ENCODE assay signal across 8 cellular contexts in the genomic region with DNA sequence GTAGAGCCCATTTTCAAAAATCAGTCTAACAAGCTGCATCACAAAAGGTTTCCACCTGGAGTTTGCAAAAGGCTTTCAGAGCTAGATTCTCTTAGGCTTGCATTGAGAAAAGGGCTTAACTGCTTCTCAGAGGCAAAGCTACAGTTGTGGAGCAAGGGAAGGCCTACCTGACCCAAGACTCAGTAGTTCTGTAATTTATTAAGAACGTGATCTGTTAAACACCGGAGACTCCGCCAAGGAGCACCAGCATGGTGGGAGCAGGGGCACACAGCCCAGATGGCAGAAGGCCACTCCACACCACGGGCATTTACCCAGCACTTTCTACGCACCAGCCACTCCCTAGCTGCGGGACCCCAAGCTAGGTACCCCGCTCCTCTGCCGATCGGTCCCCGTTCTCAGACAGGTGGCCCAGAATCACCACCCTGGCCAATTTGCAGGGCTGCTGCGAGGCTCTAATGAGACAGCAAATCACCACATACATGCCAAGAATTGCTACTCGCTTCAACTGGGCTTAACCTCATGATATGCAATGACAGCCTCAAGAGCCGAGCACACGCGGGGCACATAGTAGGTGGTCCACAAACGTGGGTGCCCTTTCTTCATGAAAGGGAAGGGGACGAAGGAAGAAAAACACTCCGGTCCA. TPM values are rescaled to one million over a fixed set of nuclear protein-coding genes. Genes with fewer than 3 reads are reported as not detected.
DNase-seq lines count a peak whose midpoint lies in the region; ATAC-seq and TF ChIP-seq lines count a peak whose summit lies in the region.

No MANE protein-coding gene starts in this region.

- ATAC-seq in lung (ENCODE audit: insufficient read depth, low FRiP score) (no peak), HG03025 (IDR thresholded peaks at IDR 0.05; ENCODE audit: low FRiP score, unreplicated experiment) (no peak)

- H3K27ac ChIP-seq in MM.1S (ENCODE audit: low read length), result no peak overlapping the region
- H3K27ac ChIP-seq in breast epithelium, result peak overlapping the region; percentile 95 to 100
- peak overlapping the region; percentile 94 to 98 for H3K27ac ChIP-seq in lung (ENCODE audit: low read depth in 1 of 2, low read length in 1 of 2)

- H3K27me3 ChIP-seq in MM.1S (replicated peaks; ENCODE audit: insufficient read depth, low read length), result no peaks in the 10 kb centered on the region
- H3K27me3 ChIP-seq in breast epithelium, result no peaks in the 10 kb centered on the region
- H3K27me3 ChIP-seq in lung (ENCODE audit: control insufficient read depth, insufficient read depth), result no peaks in the 10 kb centered on the region

- peak overlapping the region; percentile 62 for H3K27ac Mint-ChIP-seq in type B pancreatic cell

- H3K27me3 Mint-ChIP-seq in type B pancreatic cell, result no peaks in the 10 kb centered on the region

- TF ChIP-seq POLR2A in breast epithelium (IDR thresholded peaks at IDR 0.05), result no peak

- H3K9me2 ChIP-seq in MM.1S (replicated peaks; ENCODE audit: insufficient read depth, low read length), result no peaks in the 10 kb centered on the region

- WGBS in lung, 2 donors, result 36 to 37% methylated on average over 18 of the region's 18 CpGs

- peak overlapping the region; percentile 68 for H3K4me2 ChIP-seq in MM.1S (ENCODE audit: low read depth, low read length)

- DNase-seq in Caki2 (ENCODE audit: low read depth), result peak; percentile 8
- no peak for DNase-seq in MM.1S
- no peak for DNase-seq in breast epithelium (ENCODE audit: low spot score in 2 of 2)
- DNase-seq in lung (ENCODE audit: low spot score), result no peak
- DNase-seq in type B pancreatic cell (ENCODE audit: extremely low spot score, unreplicated experiment), result no peak
- no peak for DNase-seq in GM03348 (ENCODE audit: low spot score)
- no peak for DNase-seq in SIG-M5 (lab: John Stamatoyannopoulos, UW)

- no peaks in the 10 kb centered on the region for H3F3A ChIP-seq in MM.1S (ENCODE audit: insufficient read depth, low read length)

- H4K20me1 ChIP-seq in MM.1S (ENCODE audit: insufficient read depth, low read length), result no peaks in the 10 kb centered on the region

- peak overlapping the region; percentile 72 for H3K4me3 ChIP-seq in MM.1S (ENCODE audit: low read length)
- H3K4me3 ChIP-seq in breast epithelium, result peak overlapping the region; percentile 70 to 91 (median 79)
- peak overlapping the region; percentile 79 for H3K4me3 ChIP-seq in lung

- peaks cover 30% of the 10 kb centered on the region for H3K79me2 ChIP-seq in MM.1S (ENCODE audit: low read length)

- no peaks in the 10 kb centered on the region for H3K36me3 Mint-ChIP-seq in type B pancreatic cell

- peaks cover 12% of the 10 kb centered on the region for H3K4me1 Mint-ChIP-seq in type B pancreatic cell (ENCODE audit: unreplicated experiment)

- in situ Hi-C loops in Caki2 (cut with HindIII; ENCODE audit: low pct_unique_long_range_greater_than_20kb, low sequenced_read_pairs), result no loop called here

- H3K4me1 ChIP-seq in MM.1S (ENCODE audit: low read length) (0 out of 2 replicates have a peak, but pooled peaks cover 4% of the 10 kb centered on the region), breast epithelium (peaks cover 0 to 12% of the 10 kb centered on the region in 2 donors), lung (ENCODE audit: control insufficient read depth in 2 of 2, insufficient read depth in 2 of 2, low read length in 2 of 2) (peaks cover 0 to 5% of the 10 kb centered on the region in 2 donors)

- H3K36me3 ChIP-seq in MM.1S (replicated peaks; ENCODE audit: insufficient read depth, low read length), result no peaks in the 10 kb centered on the region
- no peaks in the 10 kb centered on the region for H3K36me3 ChIP-seq in breast epithelium
- peaks cover 0 to 2% of the 10 kb centered on the region in 2 donors for H3K36me3 ChIP-seq in lung (ENCODE audit: control insufficient read depth in 2 of 2, insufficient read depth in 2 of 2, low read length in 2 of 2)

- no peak for TF ChIP-seq CTCF in MM.1S (IDR thresholded peaks at IDR 0.05; ENCODE audit: low read length)
- TF ChIP-seq CTCF in breast epithelium (IDR thresholded peaks at IDR 0.05), result no peak
- TF ChIP-seq CTCF in lung (IDR thresholded peaks at IDR 0.05; ENCODE audit: control extremely low read depth, extremely low read depth), result no peak
- TF ChIP-seq CTCF in type B pancreatic cell (conservative IDR thresholded peaks at IDR 0.05), result no peak

- H3K9me3 ChIP-seq in MM.1S (replicated peaks; ENCODE audit: insufficient read depth, low read length) (no peaks in the 10 kb centered on the region), breast epithelium (no peaks in the 10 kb centered on the region), lung (ENCODE audit: control insufficient read depth in 2 of 2, insufficient read depth in 1 of 2, low read length in 1 of 2) (peaks cover 0 to 2% of the 10 kb centered on the region in 2 donors)

- H3K9me3 Mint-ChIP-seq in type B pancreatic cell, result no peaks in the 10 kb centered on the region

- H3K4me3 Mint-ChIP-seq in type B pancreatic cell, result peak overlapping the region; percentile 87

- H3K9ac ChIP-seq in MM.1S (ENCODE audit: low read length), result peak overlapping the region; percentile 47; the same call in 1 of the 2 replicates

- H2AFZ ChIP-seq in MM.1S (ENCODE audit: low read length), result no peak overlapping the region

- intact Hi-C loops in breast epithelium (cut with DNase I; ENCODE audit: low total_unique reads), result loop anchor here (10.0 kb wide), 1 partner anchor 159 kb away; no protein-coding TSS in a partner anchor

RNA-seq across cellular contexts. Expression of gene ITPK1, which starts 1.5 kb away (rescaled TPM):
- total RNA-seq in Caki2 (2014; rRNA removed; shearing (Covaris generic); ENCODE audit: low replicate concordance), result 14.0 and 53.2 TPM in 2 replicates
- total RNA-seq in breast epithelium (10 to 100 TPM; 27.8 to 91.7 (median 42.9) TPM), lung (10 to 100 TPM; 17.5 to 99.4 TPM), type B pancreatic cell (ENCODE audit: low replicate concordance) (40.2 and 43.5 TPM in 2 replicates)
- 10 to 100 TPM; 44.6 to 46.1 TPM for polyA plus RNA-seq in lung
